In genomic region chr11:64251986-64252837, GRCh38 we compare ENCODE assay signal across 8 cellular contexts. TPM values are rescaled to one million over a fixed set of nuclear protein-coding genes. Genes with fewer than 3 reads are reported as not detected.
DNase-seq lines count a peak whose midpoint lies in the region; ATAC-seq and TF ChIP-seq lines count a peak whose summit lies in the region.

No MANE protein-coding gene starts in this region.

- H3K36me3 ChIP-seq in OCI-LY3 (replicated peaks; ENCODE audit: low read depth, low read length) (peaks cover 11% of the 10 kb centered on the region), liver (ENCODE audit: control insufficient read depth in 4 of 4, insufficient read depth in 3 of 4, low read depth in 1 of 4, low read length in 3 of 4) (peaks cover 0 to 9% (median 3%) of the 10 kb centered on the region in 4 donors), tibial nerve (peaks cover 0 to 29% (median 0%) of the 10 kb centered on the region in 3 donors)

- no peak overlapping the region for H2AFZ ChIP-seq in OCI-LY3 (ENCODE audit: low read depth, low read length)

- H3K9me3 ChIP-seq in OCI-LY3 (ENCODE audit: insufficient read depth, low read length) (no peaks in the 10 kb centered on the region), liver (ENCODE audit: control insufficient read depth in 4 of 4, low read length in 3 of 4) (no peaks in the 10 kb centered on the region), tibial nerve (no peaks in the 10 kb centered on the region)

- H3K4me3 Mint-ChIP-seq in T-helper 1 cell treated with Interleukin-12 subunit alpha and Interleukin-12 subunit beta and Interleukin-4 antibody, amounts not matched to agents 30 μg/mL and 1 μg/mL, for 36 hours: peak overlapping the region; percentile 89
- H3K4me3 Mint-ChIP-seq in central memory CD8-positive, alpha-beta T cell: peak overlapping the region; percentile 91

- H3K9ac ChIP-seq in OCI-LY3 (ENCODE audit: low read length) (peak overlapping the region; percentile 88), liver (ENCODE audit: low read depth in 1 of 2, low read length in 2 of 2) (peak overlapping the region in 1 of 2 donors; percentile 63)

- H3K79me2 ChIP-seq in OCI-LY3 (ENCODE audit: low read length): peaks cover 22% of the 10 kb centered on the region

- no peak for TF ChIP-seq EP300 in tibial nerve (IDR thresholded peaks at IDR 0.05)

- H3K27ac ChIP-seq in OCI-LY3 (ENCODE audit: low read length) (peak overlapping the region; percentile 36), liver (ENCODE audit: low read depth in 1 of 2, low read length in 2 of 2) (no peak overlapping the region), tibial nerve (peak overlapping the region; percentile 60 to 89 (median 74))

- no peaks in the 10 kb centered on the region for H3K9me3 Mint-ChIP-seq in T-helper 1 cell treated with Interleukin-12 subunit alpha and Interleukin-12 subunit beta and Interleukin-4 antibody, amounts not matched to agents 30 μg/mL and 1 μg/mL, for 36 hours
- H3K9me3 Mint-ChIP-seq in central memory CD8-positive, alpha-beta T cell: no peaks in the 10 kb centered on the region

- H4K20me1 ChIP-seq in OCI-LY3 (ENCODE audit: insufficient read depth, low read length): peaks cover 11% of the 10 kb centered on the region; the same call in 1 of the 2 replicates

- no peak for TF ChIP-seq POLR2A in tibial nerve (IDR thresholded peaks at IDR 0.05)

- no peaks in the 10 kb centered on the region for H3K27me3 Mint-ChIP-seq in T-helper 1 cell treated with Interleukin-12 subunit alpha and Interleukin-12 subunit beta and Interleukin-4 antibody, amounts not matched to agents 30 μg/mL and 1 μg/mL, for 36 hours (ENCODE audit: low read depth)
- H3K27me3 Mint-ChIP-seq in central memory CD8-positive, alpha-beta T cell: no peaks in the 10 kb centered on the region

- peak overlapping the region; percentile 71 for H3K27ac Mint-ChIP-seq in T-helper 1 cell treated with Interleukin-12 subunit alpha and Interleukin-12 subunit beta and Interleukin-4 antibody, amounts not matched to agents 30 μg/mL and 1 μg/mL, for 36 hours
- H3K27ac Mint-ChIP-seq in central memory CD8-positive, alpha-beta T cell (ENCODE audit: low read depth): peak overlapping the region; percentile 87

- WGBS in liver: 29% methylated on average over 24 of the region's 24 CpGs
- 3 to 9% methylated on average over 24 of the region's 24 CpGs for WGBS in tibial nerve, 2 donors

- H3K4me1 ChIP-seq in OCI-LY3 (ENCODE audit: low read length): peaks cover 33% of the 10 kb centered on the region
- H3K4me1 ChIP-seq in liver (ENCODE audit: control insufficient read depth in 4 of 4, insufficient read depth in 4 of 4, low read length in 3 of 4): peaks cover 10 to 45% (median 34%) of the 10 kb centered on the region in 4 donors
- peaks cover 0 to 61% (median 24%) of the 10 kb centered on the region in 4 donors for H3K4me1 ChIP-seq in tibial nerve

- H3K4me3 ChIP-seq in OCI-LY3 (ENCODE audit: low read length) (peak overlapping the region; percentile 93), liver (ENCODE audit: low read depth in 1 of 3, low read length in 3 of 3) (peak overlapping the region; percentile 36 to 67 (median 51)), tibial nerve (peak overlapping the region; percentile 57 to 96 (median 70))

- DNase-seq in T-helper 1 cell (no peak), tibial nerve (ENCODE audit: low spot score in 2 of 2) (no peak), kidney glomerular epithelial cell (lab: John Stamatoyannopoulos, UW) (no peak)
- DNase-seq in central memory CD8-positive, alpha-beta T cell (ENCODE audit: low spot score in 2 of 2): no peak

- peak; percentile 61 for TF ChIP-seq CTCF in OCI-LY3 (IDR thresholded peaks at IDR 0.05; ENCODE audit: low read depth, low read length)
- no peak for TF ChIP-seq CTCF in liver (IDR thresholded peaks at IDR 0.05; ENCODE audit: low read depth, low read length, missing input control)
- TF ChIP-seq CTCF in tibial nerve (IDR thresholded peaks at IDR 0.05): peak; percentile 14 to 42 (median 23)

- ATAC-seq in central memory CD8-positive, alpha-beta T cell (replicated peaks; ENCODE audit: extremely low read depth, poor library complexity, severe bottlenecking): no peak
- no peak for ATAC-seq in GM21528 (IDR thresholded peaks at IDR 0.05; ENCODE audit: low FRiP score, unreplicated experiment)

- H3K4me1 Mint-ChIP-seq in T-helper 1 cell treated with Interleukin-12 subunit alpha and Interleukin-12 subunit beta and Interleukin-4 antibody, amounts not matched to agents 30 μg/mL and 1 μg/mL, for 36 hours (ENCODE audit: low read depth): peaks cover 21% of the 10 kb centered on the region
- H3K4me1 Mint-ChIP-seq in central memory CD8-positive, alpha-beta T cell: peaks cover 25% of the 10 kb centered on the region

- H3K36me3 Mint-ChIP-seq in T-helper 1 cell treated with Interleukin-12 subunit alpha and Interleukin-12 subunit beta and Interleukin-4 antibody, amounts not matched to agents 30 μg/mL and 1 μg/mL, for 36 hours (ENCODE audit: low read depth): peaks cover 2% of the 10 kb centered on the region
- H3K36me3 Mint-ChIP-seq in central memory CD8-positive, alpha-beta T cell (ENCODE audit: insufficient read depth): peaks cover 6% of the 10 kb centered on the region

- H3K27me3 ChIP-seq in OCI-LY3 (ENCODE audit: low read depth, low read length): no peaks in the 10 kb centered on the region
- H3K27me3 ChIP-seq in liver (ENCODE audit: control insufficient read depth in 4 of 4, insufficient read depth in 4 of 4, low read length in 3 of 4): no peaks in the 10 kb centered on the region
- no peaks in the 10 kb centered on the region for H3K27me3 ChIP-seq in tibial nerve

- H3K4me2 ChIP-seq in OCI-LY3 (ENCODE audit: low read length): peak overlapping the region; percentile 78

- no peak for TF ChIP-seq RAD21 in liver (IDR thresholded peaks at IDR 0.05)

TF ChIP-seq in liver, 16 proteins besides CTCF, POLR2A, EP300 and RAD21:
- TF ChIP-seq, protein P1, sequence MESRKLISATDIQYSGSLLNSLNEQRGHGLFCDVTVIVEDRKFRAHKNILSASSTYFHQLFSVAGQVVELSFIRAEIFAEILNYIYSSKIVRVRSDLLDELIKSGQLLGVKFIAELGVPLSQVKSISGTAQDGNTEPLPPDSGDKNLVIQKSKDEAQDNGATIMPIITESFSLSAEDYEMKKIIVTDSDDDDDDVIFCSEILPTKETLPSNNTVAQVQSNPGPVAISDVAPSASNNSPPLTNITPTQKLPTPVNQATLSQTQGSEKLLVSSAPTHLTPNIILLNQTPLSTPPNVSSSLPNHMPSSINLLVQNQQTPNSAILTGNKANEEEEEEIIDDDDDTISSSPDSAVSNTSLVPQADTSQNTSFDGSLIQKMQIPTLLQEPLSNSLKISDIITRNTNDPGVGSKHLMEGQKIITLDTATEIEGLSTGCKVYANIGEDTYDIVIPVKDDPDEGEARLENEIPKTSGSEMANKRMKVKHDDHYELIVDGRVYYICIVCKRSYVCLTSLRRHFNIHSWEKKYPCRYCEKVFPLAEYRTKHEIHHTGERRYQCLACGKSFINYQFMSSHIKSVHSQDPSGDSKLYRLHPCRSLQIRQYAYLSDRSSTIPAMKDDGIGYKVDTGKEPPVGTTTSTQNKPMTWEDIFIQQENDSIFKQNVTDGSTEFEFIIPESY (IDR thresholded peaks at IDR 0.05): no peak
- TF ChIP-seq RXRA (IDR thresholded peaks at IDR 0.05): no peak
- TF ChIP-seq NR2F2 (IDR thresholded peaks at IDR 0.05): no peak
- no peak for TF ChIP-seq HNF4A (conservative IDR thresholded peaks at IDR 0.05)
- no peak for TF ChIP-seq TAF1 (conservative IDR thresholded peaks at IDR 0.05)
- no peak for TF ChIP-seq HNF4G (IDR thresholded peaks at IDR 0.05)
- TF ChIP-seq YY1 (IDR thresholded peaks at IDR 0.05): no peak
- TF ChIP-seq SP1 (IDR thresholded peaks at IDR 0.05): no peak

RNA-seq across cellular contexts. Expression of gene PLCB3, which starts 0.9 kb away (rescaled TPM):
- 1 to 10 TPM; 7.7 to 8.5 TPM for total RNA-seq in liver
- 1 to 10 TPM in 1 of 2 donors, under 1 TPM in 1; 0.79 to 3.1 TPM for polyA plus RNA-seq in liver
- total RNA-seq in tibial nerve: 10 to 100 TPM; 18.0 to 44.4 (median 27.1) TPM

RNA-seq across cellular contexts. Expression of gene PPP1R14B, which starts 5.5 kb away (rescaled TPM):
- 10 to 100 TPM; 34.9 to 41.7 TPM for total RNA-seq in liver
- 10 to 100 TPM; 24.2 to 57.6 TPM for polyA plus RNA-seq in liver
- total RNA-seq in tibial nerve: 100 to 1,000 TPM in 1 of 4 donors, 10 to 100 TPM in 3; 79.7 to 187 (median 91.4) TPM

RNA-seq across cellular contexts. Expression of gene FKBP2, which starts 11.3 kb away (rescaled TPM):
- total RNA-seq in liver (10 to 100 TPM; 60.8 to 79.0 TPM), tibial nerve (100 to 1,000 TPM in 1 of 4 donors, 10 to 100 TPM in 3; 38.2 to 101 (median 57.8) TPM)
- 100 to 1,000 TPM; 170 to 241 TPM for polyA plus RNA-seq in liver

RNA-seq across cellular contexts. Expression of gene VEGFB, which starts 17.8 kb away (rescaled TPM):
- total RNA-seq in liver (1 to 10 TPM; 3.6 to 9.5 TPM), tibial nerve (100 to 1,000 TPM in 2 of 4 donors, 10 to 100 TPM in 2; 84.3 to 129 (median 109) TPM)
- 10 to 100 TPM; 11.9 to 17.3 TPM for polyA plus RNA-seq in liver

RNA-seq across cellular contexts. Expression of gene DNAJC4, which starts 21.9 kb away (rescaled TPM):
- total RNA-seq in liver: 10 to 100 TPM in 1 of 2 donors, 1 to 10 TPM in 1; 8.5 to 25.9 TPM
- polyA plus RNA-seq in liver: 10 to 100 TPM; 22.7 to 24.3 TPM
- total RNA-seq in tibial nerve: 10 to 100 TPM; 20.1 to 42.0 (median 25.8) TPM

Comparison
In these comparisons a context has a peak if more than half of its experiments do, and no peak if none do; other contexts are left out.
1. H3K27ac ChIP-seq: peak in OCI-LY3 (single experiment) and tibial nerve (4 of 4); none in liver (0 of 2).
2. Peak in every context shown above with its lines, with median percentiles within 50 percentile points of each other: H3K4me3 ChIP-seq.